14 cellular contexts compared by ENCODE assay signal in genomic region chr6:6886160-6886885, GRCh38.
DNase-seq lines count a peak whose midpoint lies in the region; ATAC-seq and TF ChIP-seq lines count a peak whose summit lies in the region.
"Had no signal": no experiment of that assay in that cellular context is flagged by ENCODE, and none has a peak within 500 bp of the region (broad histone marks: within the 10 kb centered on the region; RNA-seq: fewer than 3 reads in every experiment).

No MANE protein-coding gene starts in this region.

- no peaks in the 10 kb centered on the region for H3K9me3 Mint-ChIP-seq in mesothelial cell of epicardium
- H3K9me3 Mint-ChIP-seq: CD8-positive, alpha-beta T cell; effector memory CD8-positive, alpha-beta T cell had no signal

- H3K4me1 ChIP-seq in adipocyte (ENCODE audit: control insufficient read depth, insufficient read depth, low read length), result peaks cover 45% of the 10 kb centered on the region
- H3K4me1 ChIP-seq in liver (ENCODE audit: control insufficient read depth in 4 of 4, insufficient read depth in 4 of 4, low read length in 3 of 4), result peaks cover 0 to 13% (median 8%) of the 10 kb centered on the region in 4 donors
- peaks cover 8 to 51% (median 27%) of the 10 kb centered on the region in 5 donors for H3K4me1 ChIP-seq in subcutaneous abdominal adipose tissue (ENCODE audit: control insufficient read depth in 5 of 5, insufficient read depth in 5 of 5, low read length in 5 of 5)

- DNase-seq in KBM-7 (peak; percentile 88), adipocyte (ENCODE audit: low read depth) (no peak), germinal center (ENCODE audit: low spot score) (no peak), mesothelial cell of epicardium (ENCODE audit: low spot score in 2 of 2, unreplicated experiment in 2 of 2) (no peak), SW 1271 (lab: John Stamatoyannopoulos, UW) (no peak)
- DNase-seq: CD8-positive, alpha-beta T cell; effector memory CD8-positive, alpha-beta T cell; HCEC 1CT; NCI-H2107; stimulated activated CD8-positive, alpha-beta memory T cell treated with anti-CD3 and anti-CD28 coated beads, Interleukin-4, amount 100 ng/mL, for 48 hours; T1000 had no signal

- no peaks in the 10 kb centered on the region for H3K27me3 ChIP-seq in adipocyte (replicated peaks; ENCODE audit: control insufficient read depth, insufficient read depth, low read length)
- H3K27me3 ChIP-seq in liver (ENCODE audit: control insufficient read depth in 4 of 4, insufficient read depth in 4 of 4, low read length in 3 of 4), result no peaks in the 10 kb centered on the region
- H3K27me3 ChIP-seq in subcutaneous abdominal adipose tissue (ENCODE audit: control insufficient read depth in 5 of 5, insufficient read depth in 4 of 5, low read length in 5 of 5), result no peaks in the 10 kb centered on the region

- H3K36me3 Mint-ChIP-seq in mesothelial cell of epicardium, result no peaks in the 10 kb centered on the region
- H3K36me3 Mint-ChIP-seq: CD8-positive, alpha-beta T cell had no signal

- H3K9ac ChIP-seq in adipocyte (ENCODE audit: low read length) (peak overlapping the region; percentile 75), liver (ENCODE audit: low read depth in 1 of 2, low read length in 2 of 2) (no peak overlapping the region), subcutaneous abdominal adipose tissue (ENCODE audit: low read length in 5 of 5) (peak overlapping the region; percentile 9 to 94 (median 71))

- no peak for TF ChIP-seq CTCF in liver (IDR thresholded peaks at IDR 0.05; ENCODE audit: low read depth, low read length, missing input control)
- TF ChIP-seq CTCF in mesothelial cell of epicardium (IDR thresholded peaks at IDR 0.05; ENCODE audit: unreplicated experiment), result no peak

- WGBS in liver, result 86% methylated on average over 13 of the region's 13 CpGs

- no peak for TF ChIP-seq RAD21 in liver (IDR thresholded peaks at IDR 0.05)

- in situ Hi-C loops in KBM-7 (cut with MboI; ENCODE audit: low pct_unique_long_range_greater_than_20kb, low sequenced_read_pairs), result no loop called here

- no peaks in the 10 kb centered on the region for H3K27me3 Mint-ChIP-seq in mesothelial cell of epicardium (ENCODE audit: low read depth)

- H3K4me3 ChIP-seq in adipocyte (ENCODE audit: low read length), result no peak overlapping the region
- H3K4me3 ChIP-seq in liver (ENCODE audit: low read depth in 1 of 3, low read length in 3 of 3), result no peak overlapping the region
- H3K4me3 ChIP-seq in subcutaneous abdominal adipose tissue (ENCODE audit: low read depth in 1 of 5, low read length in 5 of 5), result peak overlapping the region in 3 of 5 donors; percentile 11 to 34 (median 32)

- H3K27ac ChIP-seq in liver (ENCODE audit: low read depth in 1 of 2, low read length in 2 of 2), result peak overlapping the region; percentile 23 to 87
- peak overlapping the region; percentile 97 for H3K27ac ChIP-seq in subcutaneous abdominal adipose tissue (ENCODE audit: low read depth, low read length)

- no peaks in the 10 kb centered on the region for H3K36me3 ChIP-seq in adipocyte (ENCODE audit: control insufficient read depth, insufficient read depth, low read length, severe bottlenecking)
- no peaks in the 10 kb centered on the region for H3K36me3 ChIP-seq in liver (ENCODE audit: control insufficient read depth in 4 of 4, insufficient read depth in 3 of 4, low read depth in 1 of 4, low read length in 3 of 4)
- H3K36me3 ChIP-seq in subcutaneous abdominal adipose tissue (ENCODE audit: control insufficient read depth in 5 of 5, insufficient read depth in 5 of 5, low read length in 5 of 5), result no peaks in the 10 kb centered on the region

- no peak for ATAC-seq in GM19023 (IDR thresholded peaks at IDR 0.05; ENCODE audit: unreplicated experiment)
- ATAC-seq: CD8-positive, alpha-beta T cell; effector memory CD8-positive, alpha-beta T cell had no signal

- peaks cover 13% of the 10 kb centered on the region for H3K4me1 Mint-ChIP-seq in mesothelial cell of epicardium

- H3K4me3 Mint-ChIP-seq in mesothelial cell of epicardium, result no peak overlapping the region
- H3K4me3 Mint-ChIP-seq: CD8-positive, alpha-beta T cell; effector memory CD8-positive, alpha-beta T cell had no signal

- no peak overlapping the region for H3K27ac Mint-ChIP-seq in mesothelial cell of epicardium
- H3K27ac Mint-ChIP-seq: CD8-positive, alpha-beta T cell had no signal

- H3K9me3 ChIP-seq in adipocyte (ENCODE audit: control insufficient read depth, low read length), result no peaks in the 10 kb centered on the region
- H3K9me3 ChIP-seq in liver (ENCODE audit: control insufficient read depth in 4 of 4, low read length in 3 of 4), result no peaks in the 10 kb centered on the region
- no peaks in the 10 kb centered on the region for H3K9me3 ChIP-seq in subcutaneous abdominal adipose tissue (ENCODE audit: control insufficient read depth in 5 of 5, low read length in 5 of 5)

TF ChIP-seq in liver, 16 proteins besides CTCF, POLR2A, EP300 and RAD21:
- no peak for TF ChIP-seq SP1 (IDR thresholded peaks at IDR 0.05)
- TF ChIP-seq FOXA2 (IDR thresholded peaks at IDR 0.05), result no peak
- TF ChIP-seq NR2F2 (IDR thresholded peaks at IDR 0.05), result no peak
- no peak for TF ChIP-seq JUND (IDR thresholded peaks at IDR 0.05)
- TF ChIP-seq RXRA (IDR thresholded peaks at IDR 0.05), result no peak
- no peak for TF ChIP-seq HNF4G (IDR thresholded peaks at IDR 0.05)
- TF ChIP-seq EGR1 (IDR thresholded peaks at IDR 0.05; ENCODE audit: low read depth in 2 of 2), result no peak
- no peak for TF ChIP-seq YY1 (IDR thresholded peaks at IDR 0.05)
- TF ChIP-seq, protein P1, sequence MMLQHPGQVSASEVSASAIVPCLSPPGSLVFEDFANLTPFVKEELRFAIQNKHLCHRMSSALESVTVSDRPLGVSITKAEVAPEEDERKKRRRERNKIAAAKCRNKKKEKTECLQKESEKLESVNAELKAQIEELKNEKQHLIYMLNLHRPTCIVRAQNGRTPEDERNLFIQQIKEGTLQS (IDR thresholded peaks at IDR 0.05), result no peak
- TF ChIP-seq TAF1 (conservative IDR thresholded peaks at IDR 0.05), result no peak
- TF ChIP-seq FOXA1 (IDR thresholded peaks at IDR 0.05), result no peak
- TF ChIP-seq GABPA (IDR thresholded peaks at IDR 0.05 in 1 of 2, conservative IDR thresholded peaks at IDR 0.05 in 1 of 2), result no peak
- TF ChIP-seq HNF4A (conservative IDR thresholded peaks at IDR 0.05), result no peak
- no peak for TF ChIP-seq MAX (IDR thresholded peaks at IDR 0.05)

Comparison
In these comparisons a context has a peak if more than half of its experiments do, and no peak if none do; other contexts are left out.
1. H3K4me3 ChIP-seq: peak in subcutaneous abdominal adipose tissue (3 of 5); none in adipocyte (single experiment) and liver (0 of 3).
2. H3K9ac ChIP-seq: peak in adipocyte (single experiment) and subcutaneous abdominal adipose tissue (5 of 5); none in liver (0 of 2).